In the genomic region with DNA sequence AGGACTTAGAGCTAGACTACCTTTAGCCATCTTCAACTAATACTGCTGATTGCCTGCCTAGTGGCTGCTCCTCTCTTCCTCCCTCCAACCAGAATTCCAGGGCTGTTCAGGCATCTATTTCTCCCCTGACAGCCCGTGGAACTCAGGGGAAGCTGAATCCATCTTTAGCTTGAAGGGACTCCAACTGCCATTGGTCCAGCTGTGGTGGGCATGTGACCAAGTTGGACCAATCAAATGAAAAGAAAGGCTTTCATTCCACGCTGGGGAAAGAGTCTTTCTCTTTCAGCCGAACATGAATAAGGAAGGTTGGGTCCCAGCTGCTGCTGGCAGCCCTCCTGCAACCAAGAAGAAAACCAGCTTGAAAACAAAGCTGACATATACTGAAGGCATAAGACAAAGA, we compare ENCODE assay signal across 1 cellular context.
TF ChIP-seq lines count a peak whose summit lies in the region.

No MANE protein-coding gene starts in this region.

TF ChIP-seq in WTC11, 78 proteins besides CTCF, POLR2A, EP300 and RAD21 (continued from another document):
- TF ChIP-seq, protein P1, sequence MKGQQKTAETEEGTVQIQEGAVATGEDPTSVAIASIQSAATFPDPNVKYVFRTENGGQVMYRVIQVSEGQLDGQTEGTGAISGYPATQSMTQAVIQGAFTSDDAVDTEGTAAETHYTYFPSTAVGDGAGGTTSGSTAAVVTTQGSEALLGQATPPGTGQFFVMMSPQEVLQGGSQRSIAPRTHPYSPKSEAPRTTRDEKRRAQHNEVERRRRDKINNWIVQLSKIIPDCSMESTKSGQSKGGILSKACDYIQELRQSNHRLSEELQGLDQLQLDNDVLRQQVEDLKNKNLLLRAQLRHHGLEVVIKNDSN (CRISPR knock-in tag; IDR thresholded peaks at IDR 0.05), result peak; percentile 77; the same call in 1 of the 2 replicates
- TF ChIP-seq CREM (CRISPR knock-in tag; IDR thresholded peaks at IDR 0.05) (no peak), USF2 (CRISPR knock-in tag; IDR thresholded peaks at IDR 0.05) (peak; percentile 82)
TF ChIP-seq in WTC11: peak in this region for 2.
